ENCODE assay signal across 9 cellular contexts in genomic region chr15:29139540-29140459, GRCh38.
DNase-seq lines count a peak whose midpoint lies in the region; ATAC-seq and TF ChIP-seq lines count a peak whose summit lies in the region.
"Had no signal": no experiment of that assay in that cellular context is flagged by ENCODE, and none has a peak within 500 bp of the region (broad histone marks: within the 10 kb centered on the region; RNA-seq: fewer than 3 reads in every experiment).

No MANE protein-coding gene starts in this region.

- H3K36me3 ChIP-seq in lower lobe of right lung, result no peaks in the 10 kb centered on the region
- H3K36me3 ChIP-seq: suprapubic skin had no signal

- H3K4me3 ChIP-seq in dorsolateral prefrontal cortex (peak overlapping the region in 38 of 59 donors; percentile 1 to 54 (median 28)), lower lobe of right lung (no peak overlapping the region)
- H3K4me3 ChIP-seq: suprapubic skin had no signal

- H3K27me3 ChIP-seq in dorsolateral prefrontal cortex (no peaks in the 10 kb centered on the region), lower lobe of right lung (ENCODE audit: low read depth) (peaks cover 22% of the 10 kb centered on the region)

- ATAC-seq in GM19351 (IDR thresholded peaks at IDR 0.05; ENCODE audit: unreplicated experiment) (peak; percentile 68), lower lobe of right lung (peak; percentile 76 to 81), HG02973 (IDR thresholded peaks at IDR 0.05; ENCODE audit: unreplicated experiment) (no peak)

- TF ChIP-seq CTCF in dorsolateral prefrontal cortex (IDR thresholded peaks at IDR 0.05 in 54 of 56, conservative IDR thresholded peaks at IDR 0.05 in 2 of 56; ENCODE audit: low read depth in 1 of 56, partially characterized antibody in 56 of 56) (peak; percentile 51 to 89 (median 78)), lower lobe of right lung (IDR thresholded peaks at IDR 0.05) (peak; percentile 75)

- H3K9me3 ChIP-seq in lower lobe of right lung, result no peaks in the 10 kb centered on the region
- H3K9me3 ChIP-seq: suprapubic skin had no signal

- intact Hi-C loops in dorsolateral prefrontal cortex (cut with DNase I) (loop anchor here (5.0 kb wide), 2 partner anchors 128 to 338 kb away; partner anchors contain the start of gene NSMCE3 (in 1 of the 2)), lower lobe of right lung (cut with DNase I) (no loop called here)

- H3K4me1 ChIP-seq in lower lobe of right lung, result peaks cover 6% of the 10 kb centered on the region

- DNase-seq in C1 segment of cervical spinal cord (lab: John Stamatoyannopoulos, UW), result peak in 9 of 14 donors; percentile 3 to 71 (median 18)
- peak; percentile 47 for DNase-seq in NAMALWA (ENCODE audit: low spot score)
- DNase-seq in activated CD4-positive, alpha-beta T cell treated with anti-CD3 and anti-CD28 coated beads for 48 hours, result peak; percentile 72
- DNase-seq in dorsolateral prefrontal cortex, result peak in 5 of 10 donors; percentile 45 to 78 (median 48)
- no peak for DNase-seq in lower lobe of right lung
- peak; percentile 44 for DNase-seq in stimulated activated CD8-positive, alpha-beta memory T cell treated with anti-CD3 and anti-CD28 coated beads, Interleukin-4, amount 100 ng/mL, for 24 hours (ENCODE audit: low read depth)

- H3K27ac ChIP-seq in dorsolateral prefrontal cortex (no peak overlapping the region), lower lobe of right lung (no peak overlapping the region)
- H3K27ac ChIP-seq: suprapubic skin had no signal
